Comparison of ENCODE assay signal across 13 cellular contexts in the genomic region with DNA sequence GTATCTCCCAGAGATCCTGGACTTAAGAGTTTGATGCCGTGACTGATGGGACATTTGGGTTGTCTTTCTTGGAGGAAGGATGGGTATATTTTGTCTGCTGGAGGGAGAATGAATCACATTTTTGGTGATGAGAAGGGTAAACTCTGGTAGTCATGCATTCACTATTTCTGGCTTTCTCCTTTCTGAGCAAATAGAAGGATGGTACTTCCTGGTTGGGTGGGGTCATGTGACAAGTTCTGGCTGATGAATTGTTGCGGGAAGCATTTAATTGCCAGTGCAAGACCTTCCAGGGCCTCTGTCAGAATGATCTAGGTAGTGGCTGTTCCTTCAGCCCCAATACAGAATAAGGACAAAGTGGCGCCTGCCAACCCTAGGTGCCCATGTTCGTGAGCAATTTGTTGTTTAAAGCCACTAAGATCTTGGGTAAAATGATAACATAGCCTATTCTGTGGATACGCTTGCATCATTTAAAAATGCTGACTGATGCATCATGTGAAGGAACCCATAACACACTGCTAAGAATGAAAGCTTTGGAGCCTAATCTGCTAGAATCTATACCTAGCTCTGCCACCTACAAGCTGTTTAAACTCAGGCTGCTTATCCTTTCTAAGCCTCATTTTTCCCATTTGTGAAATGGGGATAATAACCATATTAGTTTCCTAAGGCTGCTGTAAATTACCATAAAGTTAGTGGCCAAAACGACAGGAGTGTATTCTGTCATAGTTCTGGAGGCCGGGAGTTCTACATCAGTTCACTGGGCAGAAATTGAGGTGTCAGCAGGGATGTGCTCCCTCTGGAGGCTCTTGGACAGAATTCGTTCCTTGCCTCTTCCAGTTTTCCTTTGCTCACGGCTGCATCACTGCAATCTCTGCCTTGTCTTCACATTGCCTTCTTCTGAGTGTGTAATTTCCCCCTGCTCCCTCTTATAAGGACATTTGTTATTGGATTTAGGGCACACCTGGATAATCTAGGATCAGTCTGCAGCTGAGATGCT.
DNase-seq lines count a peak whose midpoint lies in the region; ATAC-seq and TF ChIP-seq lines count a peak whose summit lies in the region.
"Had no signal": no experiment of that assay in that cellular context is flagged by ENCODE, and none has a peak within 500 bp of the region (broad histone marks: within the 10 kb centered on the region; RNA-seq: fewer than 3 reads in every experiment).

No MANE protein-coding gene starts in this region.

- DNase-seq in DMS153 (lab: John Stamatoyannopoulos, UW) (peak; percentile 17), DMS153 treated with DMSO at 0.1 percent for 48 hours (lab: John Stamatoyannopoulos, UW; ENCODE audit: unreplicated experiment) (no peak), NCI-H82 (lab: John Stamatoyannopoulos, UW) (peak; percentile 86), choroid plexus epithelial cell (ENCODE audit: low read depth) (peak; percentile 9), retinal pigment epithelial cell (ENCODE audit: low read depth) (no peak), NCI-H2196 treated with DMSO at 0.1 percent for 48 hours (lab: John Stamatoyannopoulos, UW; ENCODE audit: unreplicated experiment) (no peak), NCI-H146 treated with DMSO at 0.1 percent for 48 hours (lab: John Stamatoyannopoulos, UW; ENCODE audit: unreplicated experiment) (no peak)
- DNase-seq: 8988T; activated CD8-positive, alpha-beta memory T cell treated with anti-CD3 and anti-CD28 coated beads, Interleukin-2, amount 50 U/mL, for 48 hours; NCI-H345 had no signal

- TF ChIP-seq CTCF in choroid plexus epithelial cell (conservative IDR thresholded peaks at IDR 0.05; ENCODE audit: low read depth, low read length), result peak; percentile 44
- peak; percentile 21 for TF ChIP-seq CTCF in retinal pigment epithelial cell (conservative IDR thresholded peaks at IDR 0.05; ENCODE audit: low read depth, low read length)

- no peak overlapping the region for H3K4me3 ChIP-seq in choroid plexus epithelial cell (ENCODE audit: low read depth, low read length)
- H3K4me3 ChIP-seq in retinal pigment epithelial cell (ENCODE audit: low read length), result no peak overlapping the region
- H3K4me3 ChIP-seq: smooth muscle cell had no signal

- no peak for ATAC-seq in GM18873 (IDR thresholded peaks at IDR 0.05; ENCODE audit: low FRiP score, unreplicated experiment)
- ATAC-seq: natural killer cell treated with Interleukin-12 subunit alpha and Interleukin-12 subunit beta and Interleukin-15 and Interleukin-18, amount 100 ng/mL, for 72 hours had no signal

Comparison
In these comparisons a context has a peak if more than half of its experiments do, and no peak if none do; other contexts are left out.
1. DNase-seq: peak in DMS153 (single experiment), NCI-H82 (single experiment) and choroid plexus epithelial cell (single experiment); none in DMS153 treated with DMSO at 0.1 percent for 48 hours (single experiment), retinal pigment epithelial cell (single experiment), NCI-H2196 treated with DMSO at 0.1 percent for 48 hours (single experiment) and NCI-H146 treated with DMSO at 0.1 percent for 48 hours (single experiment).